6 cellular contexts compared by ENCODE assay signal in the genomic region with DNA sequence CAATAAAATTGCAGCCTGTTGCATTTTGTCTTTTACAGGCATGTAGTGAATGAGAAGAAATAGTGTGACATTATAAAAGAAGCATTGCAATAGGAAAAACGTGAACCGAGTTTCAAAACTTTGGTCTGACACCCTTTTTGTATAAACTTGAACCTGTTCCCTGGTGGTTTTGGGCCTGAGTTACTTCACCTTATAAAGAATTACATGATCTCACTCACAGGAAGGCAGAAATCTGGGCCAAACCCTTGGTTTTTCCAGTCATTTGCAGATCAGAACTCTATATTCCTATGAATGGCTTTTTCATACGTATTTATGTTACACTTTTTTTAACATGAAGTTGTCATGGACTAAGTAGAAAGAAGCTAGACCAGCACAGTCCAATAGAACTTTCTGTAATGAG.
"Had no signal": no experiment of that assay in that cellular context is flagged by ENCODE, and none has a peak within 500 bp of the region (broad histone marks: within the 10 kb centered on the region; RNA-seq: fewer than 3 reads in every experiment).

No MANE protein-coding gene starts in this region.

- H3K4me3 Mint-ChIP-seq: IgD-negative memory B cell had no signal

- H3K27ac ChIP-seq: HL-60 had no signal

- H3K4me3 ChIP-seq: K562 had no signal

- ATAC-seq: HepG2, K562 had no signal

- H3K4me1 Mint-ChIP-seq: IgD-negative memory B cell had no signal

- H3K27me3 Mint-ChIP-seq: IgD-negative memory B cell had no signal

- H3K27ac Mint-ChIP-seq: IgD-negative memory B cell had no signal

- H3K36me3 Mint-ChIP-seq: IgD-negative memory B cell had no signal

- DNase-seq: IMR-90, KBM-7 had no signal
